ENCODE assay signal across 19 cellular contexts in the genomic region with DNA sequence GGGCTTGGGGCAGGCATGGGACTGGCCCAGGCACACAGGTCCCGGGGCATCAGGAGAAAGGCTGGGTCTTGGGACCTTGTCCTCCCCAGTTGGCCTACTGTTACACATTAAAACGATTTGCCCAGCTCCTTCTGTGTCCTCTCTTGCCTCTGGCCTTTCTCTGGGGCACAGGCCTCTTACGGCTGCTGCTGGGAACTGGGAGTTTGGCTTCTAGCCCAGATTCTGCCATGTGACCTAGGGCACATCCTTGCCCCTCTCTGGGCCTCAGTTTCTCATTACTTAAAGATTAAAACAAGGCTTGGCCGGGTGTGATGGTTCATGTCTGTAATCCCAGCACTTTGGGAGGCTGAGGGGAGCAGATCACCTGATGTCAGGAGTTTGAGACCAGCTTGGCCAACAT. TPM values are rescaled to one million over a fixed set of nuclear protein-coding genes. Genes with fewer than 3 reads are reported as not detected.
DNase-seq lines count a peak whose midpoint lies in the region; ATAC-seq, FAIRE-seq and TF ChIP-seq lines count a peak whose summit lies in the region.
"Had no signal": no experiment of that assay in that cellular context is flagged by ENCODE, and none has a peak within 500 bp of the region (broad histone marks: within the 10 kb centered on the region; RNA-seq: fewer than 3 reads in every experiment).

No MANE protein-coding gene starts in this region.

- no peaks in the 10 kb centered on the region for H3K27me3 ChIP-seq in colonic mucosa
- no peaks in the 10 kb centered on the region for H3K27me3 ChIP-seq in pancreas

- no peaks in the 10 kb centered on the region for H3K4me1 ChIP-seq in colonic mucosa
- no peaks in the 10 kb centered on the region for H3K4me1 ChIP-seq in pancreas

- no peak for FAIRE-seq in pancreas (lab: Jason Lieb, UNC)
- FAIRE-seq: A204.1, H1 had no signal

- intact Hi-C loops in colonic mucosa (cut with DNase I): no loop called here
- intact Hi-C loops in left colon (cut with DNase I, micrococcal nuclease): no loop called here
- intact Hi-C loops in pancreas (cut with DNase I): no loop called here

- peak overlapping the region in 1 of 2 donors; percentile 28 for H3K9ac ChIP-seq in colonic mucosa (ENCODE audit: low read depth in 2 of 2, low read length in 2 of 2)
- H3K9ac ChIP-seq: KMS-11 had no signal

- H3K27me3 Mint-ChIP-seq in activated naive CD8-positive, alpha-beta T cell treated with anti-CD3 and anti-CD28 coated beads, Interleukin-2, amount 50 U/mL, for 24 hours: no peaks in the 10 kb centered on the region

- H3K36me3 Mint-ChIP-seq in activated naive CD8-positive, alpha-beta T cell treated with anti-CD3 and anti-CD28 coated beads, Interleukin-2, amount 50 U/mL, for 24 hours (ENCODE audit: low read depth): peaks cover 39% of the 10 kb centered on the region

- H3K36me3 ChIP-seq in colonic mucosa (peaks cover 17% of the 10 kb centered on the region), pancreas (peaks cover 8 to 36% (median 25%) of the 10 kb centered on the region in 3 donors)

- TF ChIP-seq CTCF in 22Rv1 (IDR thresholded peaks at IDR 0.05) (no peak), colonic mucosa (IDR thresholded peaks at IDR 0.05) (no peak), pancreas (IDR thresholded peaks at IDR 0.05) (no peak)

- no peak overlapping the region for H3K27ac Mint-ChIP-seq in activated naive CD8-positive, alpha-beta T cell treated with anti-CD3 and anti-CD28 coated beads, Interleukin-2, amount 50 U/mL, for 24 hours

- no peaks in the 10 kb centered on the region for H3K9me3 Mint-ChIP-seq in activated naive CD8-positive, alpha-beta T cell treated with anti-CD3 and anti-CD28 coated beads, Interleukin-2, amount 50 U/mL, for 24 hours

- WGBS in pancreas, 2 donors: 39 to 43% methylated on average over 4 of the region's 4 CpGs

- H3K4me3 Mint-ChIP-seq in activated naive CD8-positive, alpha-beta T cell treated with anti-CD3 and anti-CD28 coated beads, Interleukin-2, amount 50 U/mL, for 24 hours: no peak overlapping the region

- H3K9me3 ChIP-seq in colonic mucosa (no peaks in the 10 kb centered on the region), pancreas (no peaks in the 10 kb centered on the region)

- H3K4me1 Mint-ChIP-seq in activated naive CD8-positive, alpha-beta T cell treated with anti-CD3 and anti-CD28 coated beads, Interleukin-2, amount 50 U/mL, for 24 hours: no peaks in the 10 kb centered on the region

- H3K27ac ChIP-seq in 22Rv1 (peak overlapping the region; percentile 33), colonic mucosa (peak overlapping the region; percentile 60), pancreas (peak overlapping the region in 2 of 4 donors; percentile 11 to 45)
- H3K27ac ChIP-seq: HL-60, KMS-11, PC-9 had no signal

- DNase-seq in colonic mucosa: peak; percentile 29
- peak in 1 of 2 donors; percentile 35 for DNase-seq in left colon
- DNase-seq in pancreas: no peak
- no peak for DNase-seq in NCI-H1105 (lab: John Stamatoyannopoulos, UW)
- no peak for DNase-seq in activated naive CD8-positive, alpha-beta T cell treated with anti-CD3 and anti-CD28 coated beads, Interleukin-2, amount 50 U/mL, for 24 hours
- DNase-seq: DMS153, EL, NCI-H187 treated with DMSO at 0.1 percent for 48 hours, NCI-H446, NCI-H748 treated with DMSO at 0.1 percent for 48 hours, PC-9 had no signal

- ATAC-seq in left colon (peak; percentile 41), pancreas (peak in 3 of 4 donors; percentile 17 to 49 (median 25)), GM18519 (IDR thresholded peaks at IDR 0.05; ENCODE audit: low FRiP score, unreplicated experiment) (no peak), HG02759 (IDR thresholded peaks at IDR 0.05; ENCODE audit: unreplicated experiment) (no peak)
- ATAC-seq in activated naive CD8-positive, alpha-beta T cell treated with anti-CD3 and anti-CD28 coated beads, Interleukin-2, amount 50 U/mL, for 24 hours: no peak

- H3K4me3 ChIP-seq in colonic mucosa (no peak overlapping the region), pancreas (no peak overlapping the region)
- H3K4me3 ChIP-seq: PC-9 had no signal

RNA-seq across cellular contexts. Expression of a gene that starts 14.0 kb away (rescaled TPM):
- total RNA-seq in colonic mucosa (10 to 100 TPM; 23.2 to 27.3 TPM), left colon (10 to 100 TPM; 24.7 to 25.6 TPM), pancreas (10 to 100 TPM in 2 of 6 donors, 1 to 10 TPM in 4; 7.2 to 11.7 (median 8.9) TPM)
- 10 to 100 TPM in 1 of 2 donors, 1 to 10 TPM in 1; 8.8 to 13.7 TPM for polyA plus RNA-seq in pancreas

RNA-seq across cellular contexts. Expression of a gene that starts 24.7 kb away (rescaled TPM):
- total RNA-seq in colonic mucosa (10 to 100 TPM; 37.9 to 92.5 TPM), left colon (10 to 100 TPM; 39.4 to 40.3 TPM), pancreas (10 to 100 TPM; 25.6 to 42.5 (median 31.5) TPM)
- 10 to 100 TPM; 42.8 to 54.1 TPM for polyA plus RNA-seq in pancreas

RNA-seq across cellular contexts. Expression of a gene that starts 32.5 kb away (rescaled TPM):
- total RNA-seq in colonic mucosa: 1 to 10 TPM in 1 of 2 donors, under 1 TPM in 1; 0.64 to 1.8 TPM
- total RNA-seq in left colon: under 1 TPM; 0.31 to 0.34 TPM
- total RNA-seq in pancreas: 10 to 100 TPM in 4 of 6 donors, 1 to 10 TPM in 2; 7.5 to 29.4 (median 11.4) TPM
- polyA plus RNA-seq in pancreas: 10 to 100 TPM; 20.9 to 37.5 TPM
- total RNA-seq: H1, MCF 10A, PC-9 had no signal
- polyA plus RNA-seq: H1 had no signal

RNA-seq across cellular contexts. Expression of a gene that starts 46.0 kb away (rescaled TPM):
- total RNA-seq in colonic mucosa (10 to 100 TPM; 13.9 to 14.4 TPM), left colon (10 to 100 TPM; 12.3 to 15.2 TPM), pancreas (1 to 10 TPM; 3.9 to 8.0 (median 6.1) TPM)
- polyA plus RNA-seq in pancreas: 10 to 100 TPM; 13.9 to 18.1 TPM

RNA-seq across cellular contexts. Expression of a gene that starts 47.2 kb away (rescaled TPM):
- total RNA-seq in colonic mucosa (1 to 10 TPM; 2.5 to 2.7 TPM), left colon (1 to 10 TPM; 1.3 to 3.0 TPM), pancreas (10 to 100 TPM; 10.4 to 36.8 (median 18.4) TPM)
- polyA plus RNA-seq in pancreas: 10 to 100 TPM; 42.1 to 48.2 TPM

Comparison
In these comparisons a context has a peak if more than half of its experiments do, and no peak if none do; other contexts are left out.
1. ATAC-seq: peak in left colon (single experiment) and pancreas (3 of 4); none in activated naive CD8-positive, alpha-beta T cell treated with anti-CD3 and anti-CD28 coated beads, Interleukin-2, amount 50 U/mL, for 24 hours (single experiment), GM18519 (single experiment) and HG02759 (single experiment).